14 cellular contexts compared by ENCODE assay signal in the genomic region with DNA sequence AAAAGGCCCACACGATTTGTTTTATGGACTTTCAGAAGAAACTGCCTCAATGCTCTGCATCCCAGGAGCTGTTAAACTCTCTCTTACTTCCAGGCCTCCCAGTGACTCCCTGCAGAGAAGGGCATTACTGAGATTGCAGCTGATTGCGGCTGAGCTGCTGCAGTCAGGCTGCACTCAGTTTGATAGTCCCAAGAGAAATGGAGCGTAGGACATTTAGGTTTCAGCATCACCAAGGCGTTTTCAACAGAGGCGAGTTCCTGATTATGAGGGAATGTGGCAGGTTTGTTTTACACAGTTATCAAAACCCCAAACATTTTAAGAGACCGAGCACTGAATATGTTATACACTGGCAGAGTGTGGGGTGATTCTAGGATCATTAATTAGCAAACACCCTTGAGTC.
A peak's percentile ranks its signal among the peaks of the same experiment; 100 is the strongest.
DNase-seq lines count a peak whose midpoint lies in the region; ATAC-seq and TF ChIP-seq lines count a peak whose summit lies in the region.
"Had no signal": no experiment of that assay in that cellular context is flagged by ENCODE, and none has a peak within 500 bp of the region (broad histone marks: within the 10 kb centered on the region; RNA-seq: fewer than 3 reads in every experiment).

No MANE protein-coding gene starts in this region.

- ATAC-seq in GM21737 (IDR thresholded peaks at IDR 0.05; ENCODE audit: unreplicated experiment) (no peak), HG02981 (IDR thresholded peaks at IDR 0.05; ENCODE audit: unreplicated experiment) (no peak)
- ATAC-seq: Panc1 had no signal

- H3K36me3 ChIP-seq in fibroblast of lung (ENCODE audit: control insufficient read depth, insufficient read depth, low read length) (no peaks in the 10 kb centered on the region), mesendoderm (ENCODE audit: control insufficient read depth, insufficient read depth, low read length) (no peaks in the 10 kb centered on the region)

- H2BK120ac ChIP-seq in mesendoderm (ENCODE audit: low read depth, low read length), result no peak overlapping the region

- no peak overlapping the region for H2BK15ac ChIP-seq in mesendoderm (replicated peaks; ENCODE audit: low read depth)

- H2AK5ac ChIP-seq in mesendoderm (ENCODE audit: low read length), result no peak overlapping the region

- H4K5ac ChIP-seq in mesendoderm (ENCODE audit: low read length), result no peak overlapping the region

- H3K79me1 ChIP-seq in mesendoderm (ENCODE audit: low read length), result no peaks in the 10 kb centered on the region

- H3K56ac ChIP-seq in mesendoderm (ENCODE audit: low read length), result no peak overlapping the region

- DNase-seq in AG20443 (ENCODE audit: low spot score) (peak; percentile 32), RPMI7951 (ENCODE audit: low read depth) (peak; percentile 77), fibroblast of lung (ENCODE audit: low read depth in 2 of 2) (peak; percentile 71 to 76), mesendoderm (peak; percentile 90), LoVo (ENCODE audit: low spot score) (no peak)
- DNase-seq in NK-92 treated with Interleukin-12 subunit alpha and Interleukin-12 subunit beta, amount 100 ng/mL, for 24 hours (lab: John Stamatoyannopoulos, UW), result no peak
- DNase-seq: activated CD8-positive, alpha-beta memory T cell treated with anti-CD3 and anti-CD28 coated beads, Interleukin-2, amount 50 U/mL, for 4 hours; anterior cingulate cortex; NCI-H2029 treated with DMSO at 0.1 percent for 48 hours; substantia nigra had no signal

- H3K27ac ChIP-seq in fibroblast of lung (ENCODE audit: insufficient read depth, low read length) (peak overlapping the region; percentile 80), mesendoderm (ENCODE audit: low read depth, low read length) (no peak overlapping the region)

- H3K79me2 ChIP-seq in fibroblast of lung (ENCODE audit: control insufficient read depth, insufficient read depth, low read length) (no peaks in the 10 kb centered on the region), mesendoderm (ENCODE audit: control insufficient read depth, insufficient read depth, low read length) (no peaks in the 10 kb centered on the region)

- no peaks in the 10 kb centered on the region for H3K27me3 ChIP-seq in fibroblast of lung (ENCODE audit: control insufficient read depth, insufficient read depth, low read length)
- H3K27me3 ChIP-seq in mesendoderm (ENCODE audit: insufficient read depth, low read length, poor library complexity), result no peaks in the 10 kb centered on the region

- H4K8ac ChIP-seq in mesendoderm (ENCODE audit: low read depth, low read length), result no peak overlapping the region

- H3K4me1 ChIP-seq in fibroblast of lung (ENCODE audit: control insufficient read depth, extremely low read depth, insufficient read depth, low read length) (peaks cover 7% of the 10 kb centered on the region), mesendoderm (ENCODE audit: control insufficient read depth, low read depth, low read length) (no peaks in the 10 kb centered on the region)

- no peak overlapping the region for H3K18ac ChIP-seq in mesendoderm (ENCODE audit: low read length)

- H3K4me3 ChIP-seq in fibroblast of lung (replicated peaks in 1 of 4; ENCODE audit: control extremely low read depth in 1 of 4, insufficient read depth in 1 of 4, low read depth in 3 of 4, low read length in 4 of 4) (no peak overlapping the region), mesendoderm (ENCODE audit: low read length) (no peak overlapping the region)
- H3K4me3 ChIP-seq: lung had no signal

- H3K9me3 ChIP-seq in fibroblast of lung (ENCODE audit: control insufficient read depth, insufficient read depth, low read depth, low read length), result no peaks in the 10 kb centered on the region

- H3K9ac ChIP-seq in fibroblast of lung (ENCODE audit: insufficient read depth, low read length) (no peak overlapping the region), mesendoderm (ENCODE audit: low read length) (no peak overlapping the region)

- H2AFZ ChIP-seq in fibroblast of lung (ENCODE audit: low read length), result peak overlapping the region; percentile 29

- H4K20me1 ChIP-seq in fibroblast of lung (ENCODE audit: control insufficient read depth, extremely low read depth, insufficient read depth, low read length), result no peaks in the 10 kb centered on the region

- no peak overlapping the region for H3K23ac ChIP-seq in mesendoderm (ENCODE audit: low read length)

- WGBS in mesendoderm (ENCODE audit: extremely low coverage, insufficient coverage, low lambda C conversion rate), result no CpG with 5 or more reads among the region's 6 CpGs

- peak overlapping the region; percentile 59 for H3K4me2 ChIP-seq in fibroblast of lung (ENCODE audit: extremely low read depth, insufficient read depth, low read length)
- no peak overlapping the region for H3K4me2 ChIP-seq in mesendoderm (ENCODE audit: low read length)

- H3K4ac ChIP-seq in mesendoderm (ENCODE audit: low read depth, low read length), result no peak overlapping the region

- H2BK5ac ChIP-seq in mesendoderm (ENCODE audit: low read length), result no peak overlapping the region

- TF ChIP-seq CTCF in fibroblast of lung (conservative IDR thresholded peaks at IDR 0.05 in 1 of 2, IDR thresholded peaks at IDR 0.05 in 1 of 2; ENCODE audit: low read depth in 1 of 2, low read length in 2 of 2), result no peak

Comparison
In these comparisons a context has a peak if more than half of its experiments do, and no peak if none do; other contexts are left out.
1. DNase-seq: peak in AG20443 (single experiment), RPMI7951 (single experiment), fibroblast of lung (2 of 2) and mesendoderm (single experiment); none in LoVo (single experiment) and NK-92 treated with Interleukin-12 subunit alpha and Interleukin-12 subunit beta, amount 100 ng/mL, for 24 hours (single experiment).